21 cellular contexts compared by ENCODE assay signal in genomic region chr4:37188100-37188499, GRCh38. TPM values are rescaled to one million over a fixed set of nuclear protein-coding genes. Genes with fewer than 3 reads are reported as not detected.
DNase-seq lines count a peak whose midpoint lies in the region; ATAC-seq and TF ChIP-seq lines count a peak whose summit lies in the region.
"Had no signal": no experiment of that assay in that cellular context is flagged by ENCODE, and none has a peak within 500 bp of the region (broad histone marks: within the 10 kb centered on the region; RNA-seq: fewer than 3 reads in every experiment).

No MANE protein-coding gene starts in this region.

- H3K27ac Mint-ChIP-seq in activated naive CD4-positive, alpha-beta T cell treated with anti-CD3 and anti-CD28 coated beads for 36 hours, result no peak overlapping the region
- H3K27ac Mint-ChIP-seq in progenitor cell of endocrine pancreas, result no peak overlapping the region
- H3K27ac Mint-ChIP-seq: activated CD4-positive, alpha-beta memory T cell treated with anti-CD3 and anti-CD28 coated beads for 36 hours; naive thymus-derived CD8-positive, alpha-beta T cell; T-helper 1 cell treated with Interleukin-12 subunit alpha and Interleukin-12 subunit beta and Interleukin-4 antibody, amounts not matched to agents 30 μg/mL and 1 μg/mL, for 36 hours had no signal

- no peaks in the 10 kb centered on the region for H3K9me2 ChIP-seq in HCT116 (ENCODE audit: insufficient read depth)

- H3K27me3 ChIP-seq in HCT116 (ENCODE audit: insufficient read depth, low read length), result no peaks in the 10 kb centered on the region
- peaks cover 25% of the 10 kb centered on the region for H3K27me3 ChIP-seq in WERI-Rb-1 (ENCODE audit: insufficient read depth, low read depth, severe bottlenecking)
- H3K27me3 ChIP-seq: BLaER1, cardiac muscle cell, left lung, right atrium auricular region had no signal

- H2AFZ ChIP-seq in HCT116 (ENCODE audit: low read depth, low read length, poor library complexity, severe bottlenecking), result no peak overlapping the region

- H3K27ac ChIP-seq in HCT116 (ENCODE audit: low read depth, low read length), result no peak overlapping the region
- H3K27ac ChIP-seq in WERI-Rb-1, result no peak overlapping the region
- H3K27ac ChIP-seq: BLaER1, cardiac muscle cell, left lung, right atrium auricular region had no signal

- 0 out of 2 replicates have a peak, but pooled peaks have one; percentile 42 for ATAC-seq in HCT116
- no peak for ATAC-seq in HG03432 (IDR thresholded peaks at IDR 0.05; ENCODE audit: unreplicated experiment)
- no peak for ATAC-seq in HG02884 (IDR thresholded peaks at IDR 0.05; ENCODE audit: unreplicated experiment)
- ATAC-seq: left lung; naive thymus-derived CD8-positive, alpha-beta T cell had no signal

- BruUV-seq in HCT116 (replicated peaks; lab: Mats Ljungman, UMichigan), result no TSS peak

- H3K9me3 ChIP-seq in HCT116 (ENCODE audit: control insufficient read depth in 1 of 2, insufficient read depth in 1 of 2, low read depth in 1 of 2, low read length in 2 of 2) (no peaks in the 10 kb centered on the region), WERI-Rb-1 (ENCODE audit: severe bottlenecking) (no peaks in the 10 kb centered on the region)
- H3K9me3 ChIP-seq: left lung, right atrium auricular region had no signal

- H3K4me3 Mint-ChIP-seq in activated naive CD4-positive, alpha-beta T cell treated with anti-CD3 and anti-CD28 coated beads for 36 hours, result no peak overlapping the region
- no peak overlapping the region for H3K4me3 Mint-ChIP-seq in progenitor cell of endocrine pancreas (ENCODE audit: low read depth)
- H3K4me3 Mint-ChIP-seq: activated CD4-positive, alpha-beta memory T cell treated with anti-CD3 and anti-CD28 coated beads for 36 hours; naive thymus-derived CD8-positive, alpha-beta T cell; T-helper 1 cell treated with Interleukin-12 subunit alpha and Interleukin-12 subunit beta and Interleukin-4 antibody, amounts not matched to agents 30 μg/mL and 1 μg/mL, for 36 hours had no signal

- no peak overlapping the region for H3K4me2 ChIP-seq in HCT116 (ENCODE audit: low read length)
- H3K4me2 ChIP-seq: BLaER1 had no signal

- peak; percentile 8 for DNase-seq in activated naive CD4-positive, alpha-beta T cell treated with anti-CD3 and anti-CD28 coated beads for 36 hours
- no peak for DNase-seq in activated naive CD4-positive, alpha-beta T cell treated with Interleukin-2 at 50 U/mL for 16 hours
- DNase-seq in HCT116 (ENCODE audit: low read depth, low spot score) (peak; percentile 2), WERI-Rb-1 (peak; percentile 14), progenitor cell of endocrine pancreas (ENCODE audit: low spot score, unreplicated experiment) (no peak), NCI-H748 treated with DMSO at 0.1 percent for 48 hours (lab: John Stamatoyannopoulos, UW) (no peak)
- DNase-seq: activated CD4-positive, alpha-beta memory T cell treated with anti-CD3 and anti-CD28 coated beads for 36 hours; activated naive CD4-positive, alpha-beta T cell treated with anti-CD3 and anti-CD28 coated beads, Interleukin-2, amount 50 U/mL, for 16 hours; GF-D8; IMR-90; naive thymus-derived CD8-positive, alpha-beta T cell; NCI-H187; stimulated activated CD4-positive, alpha-beta T cell treated with anti-CD3 and anti-CD28 coated beads, Interleukin-4, amount 100 ng/mL, for 4 hours; stimulated activated naive CD4-positive, alpha-beta T cell had no signal

- POLR2A ChIA-PET in HCT116 (lab: Charles Lee), result no interaction called here

- TF ChIP-seq POLR2A in HCT116 (IDR thresholded peaks at IDR 0.05; ENCODE audit: borderline replicate concordance, extremely low read depth, insufficient read depth, insufficient read length), result no peak

- no peak overlapping the region for H3K9ac ChIP-seq in HCT116 (ENCODE audit: low read length)
- H3K9ac ChIP-seq: BLaER1 had no signal

- H3K36me3 Mint-ChIP-seq in activated naive CD4-positive, alpha-beta T cell treated with anti-CD3 and anti-CD28 coated beads for 36 hours (ENCODE audit: low read depth), result no peaks in the 10 kb centered on the region
- H3K36me3 Mint-ChIP-seq in progenitor cell of endocrine pancreas (ENCODE audit: insufficient read depth), result no peaks in the 10 kb centered on the region
- H3K36me3 Mint-ChIP-seq: activated CD4-positive, alpha-beta memory T cell treated with anti-CD3 and anti-CD28 coated beads for 36 hours; naive thymus-derived CD8-positive, alpha-beta T cell had no signal

- TF ChIP-seq CTCF in HCT116 (IDR thresholded peaks at IDR 0.05 in 2 of 3, conservative IDR thresholded peaks at IDR 0.05 in 1 of 3; ENCODE audit: borderline replicate concordance in 1 of 3, insufficient read depth in 1 of 3, low read depth in 2 of 3, low read length in 2 of 3) (peak in 2 of 3 experiments; percentile 55 to 59; a peak in 4 of 6 replicates), WERI-Rb-1 (IDR thresholded peaks at IDR 0.05; ENCODE audit: low read depth, low read length) (peak; percentile 43), progenitor cell of endocrine pancreas (IDR thresholded peaks at IDR 0.05; ENCODE audit: unreplicated experiment) (peak; percentile 27)

- CTCF ChIA-PET in activated naive CD4-positive, alpha-beta T cell treated with anti-CD3 and anti-CD28 coated beads for 36 hours (lab: Charles Lee), result no interaction called here
- CTCF ChIA-PET in HCT116 (lab: Charles Lee), result interaction anchor here (1.0 kb wide), 1 partner anchor 26 kb away, joined by 5 read pairs; no protein-coding TSS in a partner anchor

- no peak overlapping the region for H3K4me3 ChIP-seq in HCT116 (replicated peaks in 1 of 2; ENCODE audit: low read depth in 1 of 2, low read length in 2 of 2)
- no peak overlapping the region for H3K4me3 ChIP-seq in WERI-Rb-1 (ENCODE audit: low read depth, low read length)
- H3K4me3 ChIP-seq: BLaER1, cardiac muscle cell, left lung, right atrium auricular region had no signal

- peaks cover 2% of the 10 kb centered on the region for H3K9me3 Mint-ChIP-seq in activated naive CD4-positive, alpha-beta T cell treated with anti-CD3 and anti-CD28 coated beads for 36 hours
- H3K9me3 Mint-ChIP-seq in progenitor cell of endocrine pancreas (ENCODE audit: low read depth), result no peaks in the 10 kb centered on the region
- H3K9me3 Mint-ChIP-seq: T-helper 1 cell treated with Interleukin-12 subunit alpha and Interleukin-12 subunit beta and Interleukin-4 antibody, amounts not matched to agents 30 μg/mL and 1 μg/mL, for 36 hours had no signal

- H3K79me2 ChIP-seq in HCT116 (ENCODE audit: insufficient read depth, low read length), result no peaks in the 10 kb centered on the region

- no peaks in the 10 kb centered on the region for H3K4me1 ChIP-seq in HCT116 (ENCODE audit: control insufficient read depth in 1 of 2, insufficient read depth in 2 of 2, low read length in 2 of 2)
- H3K4me1 ChIP-seq: BLaER1, left lung, right atrium auricular region had no signal

- no peak for TF ChIP-seq RAD21 in HCT116 (IDR thresholded peaks at IDR 0.05; ENCODE audit: low read depth)

- no peaks in the 10 kb centered on the region for H3K4me1 Mint-ChIP-seq in activated naive CD4-positive, alpha-beta T cell treated with anti-CD3 and anti-CD28 coated beads for 36 hours (ENCODE audit: low read depth)
- H3K4me1 Mint-ChIP-seq in progenitor cell of endocrine pancreas (ENCODE audit: low read depth), result no peaks in the 10 kb centered on the region
- H3K4me1 Mint-ChIP-seq: naive thymus-derived CD8-positive, alpha-beta T cell had no signal

- RAD21 ChIA-PET in HCT116 (lab: Charles Lee; ENCODE audit: low non-redundant PET in 1 of 2, low total read pairs in 2 of 2, uncharacterized antibody in 2 of 2, unreplicated experiment in 2 of 2), result no interaction called here

- H3K27me3 Mint-ChIP-seq in activated naive CD4-positive, alpha-beta T cell treated with anti-CD3 and anti-CD28 coated beads for 36 hours (ENCODE audit: low read depth), result peaks cover 4% of the 10 kb centered on the region
- no peaks in the 10 kb centered on the region for H3K27me3 Mint-ChIP-seq in progenitor cell of endocrine pancreas
- H3K27me3 Mint-ChIP-seq: activated CD4-positive, alpha-beta memory T cell treated with anti-CD3 and anti-CD28 coated beads for 36 hours had no signal

- no peaks in the 10 kb centered on the region for H3K36me3 ChIP-seq in HCT116 (ENCODE audit: control insufficient read depth in 1 of 2, insufficient read depth in 2 of 2, low read length in 2 of 2)
- no peaks in the 10 kb centered on the region for H3K36me3 ChIP-seq in WERI-Rb-1
- H3K36me3 ChIP-seq: BLaER1, cardiac muscle cell, left lung, right atrium auricular region had no signal

- intact Hi-C loops in activated naive CD4-positive, alpha-beta T cell treated with anti-CD3 and anti-CD28 coated beads for 36 hours (cut with micrococcal nuclease), result no loop called here
- intact Hi-C loops in HCT116 (cut with micrococcal nuclease), result loop anchor here (5.0 kb wide), 1 partner anchor 194 kb away; no protein-coding TSS in a partner anchor

- H4K20me1 ChIP-seq in HCT116 (ENCODE audit: insufficient read depth), result no peaks in the 10 kb centered on the region
- H4K20me1 ChIP-seq: BLaER1 had no signal

TF ChIP-seq in HCT116, 20 proteins besides CTCF, POLR2A, EP300 and RAD21 (continues in another document):
- TF ChIP-seq ELF1 (IDR thresholded peaks at IDR 0.05; ENCODE audit: borderline replicate concordance, low read depth), result no peak
- TF ChIP-seq, protein P1, sequence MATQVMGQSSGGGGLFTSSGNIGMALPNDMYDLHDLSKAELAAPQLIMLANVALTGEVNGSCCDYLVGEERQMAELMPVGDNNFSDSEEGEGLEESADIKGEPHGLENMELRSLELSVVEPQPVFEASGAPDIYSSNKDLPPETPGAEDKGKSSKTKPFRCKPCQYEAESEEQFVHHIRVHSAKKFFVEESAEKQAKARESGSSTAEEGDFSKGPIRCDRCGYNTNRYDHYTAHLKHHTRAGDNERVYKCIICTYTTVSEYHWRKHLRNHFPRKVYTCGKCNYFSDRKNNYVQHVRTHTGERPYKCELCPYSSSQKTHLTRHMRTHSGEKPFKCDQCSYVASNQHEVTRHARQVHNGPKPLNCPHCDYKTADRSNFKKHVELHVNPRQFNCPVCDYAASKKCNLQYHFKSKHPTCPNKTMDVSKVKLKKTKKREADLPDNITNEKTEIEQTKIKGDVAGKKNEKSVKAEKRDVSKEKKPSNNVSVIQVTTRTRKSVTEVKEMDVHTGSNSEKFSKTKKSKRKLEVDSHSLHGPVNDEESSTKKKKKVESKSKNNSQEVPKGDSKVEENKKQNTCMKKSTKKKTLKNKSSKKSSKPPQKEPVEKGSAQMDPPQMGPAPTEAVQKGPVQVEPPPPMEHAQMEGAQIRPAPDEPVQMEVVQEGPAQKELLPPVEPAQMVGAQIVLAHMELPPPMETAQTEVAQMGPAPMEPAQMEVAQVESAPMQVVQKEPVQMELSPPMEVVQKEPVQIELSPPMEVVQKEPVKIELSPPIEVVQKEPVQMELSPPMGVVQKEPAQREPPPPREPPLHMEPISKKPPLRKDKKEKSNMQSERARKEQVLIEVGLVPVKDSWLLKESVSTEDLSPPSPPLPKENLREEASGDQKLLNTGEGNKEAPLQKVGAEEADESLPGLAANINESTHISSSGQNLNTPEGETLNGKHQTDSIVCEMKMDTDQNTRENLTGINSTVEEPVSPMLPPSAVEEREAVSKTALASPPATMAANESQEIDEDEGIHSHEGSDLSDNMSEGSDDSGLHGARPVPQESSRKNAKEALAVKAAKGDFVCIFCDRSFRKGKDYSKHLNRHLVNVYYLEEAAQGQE (IDR thresholded peaks at IDR 0.05; ENCODE audit: low read depth), result no peak

RNA-seq across cellular contexts. Expression of gene NWD2, which starts 56.4 kb away (rescaled TPM):
- not detected for total RNA-seq in activated naive CD4-positive, alpha-beta T cell treated with anti-CD3 and anti-CD28 coated beads for 36 hours
- total RNA-seq in HCT116 (2021; ENCODE audit: unreplicated experiment) (not detected), progenitor cell of endocrine pancreas (0.04 and 0.05 TPM in 2 replicates)
- polyA plus RNA-seq in HCT116 (2012), result under 0.01 TPM in 1 of 2 replicates, not detected in the other
- total RNA-seq: activated CD4-positive, alpha-beta memory T cell treated with anti-CD3 and anti-CD28 coated beads for 36 hours; IMR-90; left lung; naive thymus-derived CD8-positive, alpha-beta T cell had no signal
- polyA plus RNA-seq: cardiac muscle cell; IMR-90; naive thymus-derived CD8-positive, alpha-beta T cell had no signal

Comparison
In these comparisons a context has a peak if more than half of its experiments do, and no peak if none do; other contexts are left out.
1. DNase-seq: peak in activated naive CD4-positive, alpha-beta T cell treated with anti-CD3 and anti-CD28 coated beads for 36 hours (single experiment), HCT116 (single experiment) and WERI-Rb-1 (single experiment); none in activated naive CD4-positive, alpha-beta T cell treated with Interleukin-2 at 50 U/mL for 16 hours (single experiment), progenitor cell of endocrine pancreas (single experiment) and NCI-H748 treated with DMSO at 0.1 percent for 48 hours (single experiment).
2. Peak in every context shown above with its lines, with median percentiles within 50 percentile points of each other: CTCF ChIP-seq.